In the genomic region with DNA sequence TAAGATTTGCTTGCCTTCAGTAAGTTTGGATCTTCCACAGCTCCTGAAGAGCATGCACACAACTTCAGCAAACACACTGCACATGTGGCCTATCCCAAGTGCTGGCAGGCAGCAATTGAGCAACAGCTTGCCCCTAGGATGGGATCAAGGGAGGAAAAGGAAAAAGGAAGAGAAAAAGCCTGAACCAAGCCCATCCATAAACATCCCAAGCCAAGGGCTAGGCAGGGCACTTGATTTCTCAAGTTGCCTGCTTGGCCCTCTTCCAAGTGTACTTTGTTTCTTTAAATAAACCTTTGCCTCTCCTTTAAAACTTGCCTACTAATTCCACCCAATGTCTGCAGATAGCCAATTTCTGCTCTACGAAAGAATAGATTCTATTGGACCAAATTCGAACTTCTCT, we compare ENCODE assay signal across 18 cellular contexts. TPM values are rescaled to one million over a fixed set of nuclear protein-coding genes. Genes with fewer than 3 reads are reported as not detected.
"Had no signal": no experiment of that assay in that cellular context is flagged by ENCODE, and none has a peak within 500 bp of the region (broad histone marks: within the 10 kb centered on the region; RNA-seq: fewer than 3 reads in every experiment).

No MANE protein-coding gene starts in this region.

- H3K36me3 ChIP-seq: esophagus muscularis mucosa, ovary, spleen, suprapubic skin, upper lobe of left lung had no signal

- H3K4me1 ChIP-seq: esophagus muscularis mucosa, spleen, suprapubic skin, upper lobe of left lung had no signal

- H3K27ac ChIP-seq: esophagus muscularis mucosa, ovary, spleen, suprapubic skin, upper lobe of left lung had no signal

- H3K27me3 ChIP-seq: esophagus muscularis mucosa, ovary, spleen, suprapubic skin, upper lobe of left lung had no signal

- DNase-seq: activated CD4-positive, CD25-positive, alpha-beta regulatory T cell treated with anti-CD3 and anti-CD28 coated beads, Interleukin-2, amount 50 U/mL, for 72 hours; activated naive CD4-positive, alpha-beta T cell; activated T-cell treated with anti-CD3 and anti-CD28 coated beads for 4 hours; aorta; hippocampal formation; kidney; ovary; spleen; T1000 had no signal

- ATAC-seq: sciatic nerve had no signal

- H3K9me3 ChIP-seq: esophagus muscularis mucosa, ovary, spleen, upper lobe of left lung had no signal

- H3K4me3 ChIP-seq: esophagus muscularis mucosa, ovary, spleen, suprapubic skin, upper lobe of left lung had no signal

RNA-seq across cellular contexts. Expression of a gene that starts 49.0 kb away (rescaled TPM):
- total RNA-seq: activated CD8-positive, alpha-beta memory T cell treated with anti-CD3 and anti-CD28 coated beads for 36 hours; aorta; glomerular endothelial cell; liver; mesenteric fat pad; myocyte; sciatic nerve; spleen; suprapubic skin; upper lobe of left lung had no signal
